1 cellular context compared by ENCODE assay signal in genomic region chr3:107794664-107795443, GRCh38.
TF ChIP-seq lines count a peak whose summit lies in the region.

No MANE protein-coding gene starts in this region.

TF ChIP-seq in K562, 482 proteins besides CTCF, POLR2A, EP300 and RAD21 (continued from another document):
- TF ChIP-seq FOXP4 (CRISPR knock-in tag; IDR thresholded peaks at IDR 0.05; ENCODE audit: borderline replicate concordance): no peak
- no peak for TF ChIP-seq MAFG (tag; conservative IDR thresholded peaks at IDR 0.05)
- no peak for TF ChIP-seq MEF2A (IDR thresholded peaks at IDR 0.05; ENCODE audit: control insufficient read depth, low read depth, low read length)
- no peak for TF ChIP-seq ZBED1 (IDR thresholded peaks at IDR 0.05)
- TF ChIP-seq ZNF436 (CRISPR knock-in tag; IDR thresholded peaks at IDR 0.05): no peak
- no peak for TF ChIP-seq RBM15 (IDR thresholded peaks at IDR 0.05; ENCODE audit: insufficient read depth, low read length)
- TF ChIP-seq ZNF609 (CRISPR knock-in tag; IDR thresholded peaks at IDR 0.05; ENCODE audit: borderline replicate concordance): no peak
- TF ChIP-seq NFRKB (IDR thresholded peaks at IDR 0.05; ENCODE audit: low read depth): no peak
